Comparison of ENCODE assay signal across 8 cellular contexts in genomic region chr11:2400069-2400760, GRCh38. TPM values are rescaled to one million over a fixed set of nuclear protein-coding genes. Genes with fewer than 3 reads are reported as not detected.
A peak's percentile ranks its signal among the peaks of the same experiment; 100 is the strongest.
DNase-seq lines count a peak whose midpoint lies in the region; ATAC-seq, FAIRE-seq and TF ChIP-seq lines count a peak whose summit lies in the region.

TSS of gene TSSC4 (plus strand) at chr11:2400750. CDS start at chr11:2402634, 1,884 bp downstream.

- no peaks in the 10 kb centered on the region for H3K27me3 Mint-ChIP-seq in progenitor cell of endocrine pancreas

- H3K36me3 ChIP-seq in urinary bladder (ENCODE audit: insufficient read depth), result peaks cover 9% of the 10 kb centered on the region

- peak within 1 kb of the TSS; percentile 86 for H3K27ac Mint-ChIP-seq in progenitor cell of endocrine pancreas

- DNase-seq in GM12891 (ENCODE audit: insufficient read length, low spot score) (peak; percentile 100), NCI-H146 (lab: John Stamatoyannopoulos, UW) (peak; percentile 100), amniotic stem cell (lab: John Stamatoyannopoulos, UW) (peak; percentile 99), left cardiac atrium (peak; percentile 100), progenitor cell of endocrine pancreas (ENCODE audit: low spot score, unreplicated experiment) (peak; percentile 100)

- H3K4me3 Mint-ChIP-seq in progenitor cell of endocrine pancreas (ENCODE audit: low read depth), result peak within 1 kb of the TSS; percentile 85

- peaks cover 3% of the 10 kb centered on the region for H3K36me3 Mint-ChIP-seq in progenitor cell of endocrine pancreas (ENCODE audit: insufficient read depth)

- H3K9me3 Mint-ChIP-seq in progenitor cell of endocrine pancreas (ENCODE audit: low read depth), result no peaks in the 10 kb centered on the region

- peak; percentile 99 for TF ChIP-seq CTCF in progenitor cell of endocrine pancreas (IDR thresholded peaks at IDR 0.05; ENCODE audit: unreplicated experiment)

- H3K27ac ChIP-seq in urinary bladder (ENCODE audit: low read depth), result peak within 1 kb of the TSS; percentile 98

- peaks cover 4% of the 10 kb centered on the region for H3K4me1 ChIP-seq in urinary bladder (ENCODE audit: insufficient read depth)

- intact Hi-C loops in T-helper 1 cell treated with Interleukin-12 subunit alpha and Interleukin-12 subunit beta and Interleukin-4 antibody, amounts not matched to agents 30 ng/mL and 1 ng/mL, for 36 hours (cut with micrococcal nuclease), result loop anchor here (1.0 to 5.0 kb wide), 17 partner anchors 19 to 1893 kb away; partner anchors contain the start of genes CD81, CDKN1C, CTSD and LSP1
- intact Hi-C loops in left cardiac atrium (cut with DNase I), result no loop called here

- peaks cover 4% of the 10 kb centered on the region for H3K4me1 Mint-ChIP-seq in progenitor cell of endocrine pancreas (ENCODE audit: low read depth)

- under 1% methylated on average over 65 of the region's 65 CpGs for WGBS in urinary bladder

- FAIRE-seq in GM12891 (lab: Jason Lieb, UNC), result peak; percentile 100

- H3K4me3 ChIP-seq in urinary bladder (ENCODE audit: low read depth, low read length), result peak within 1 kb of the TSS; percentile 72

- ATAC-seq in HG02852 (IDR thresholded peaks at IDR 0.05; ENCODE audit: unreplicated experiment) (peak; percentile 80), left cardiac atrium (peak; percentile 91)

- TF ChIP-seq POLR2A in GM12891 (IDR thresholded peaks at IDR 0.05; ENCODE audit: low read depth, low read length), result peak; percentile 87

TF ChIP-seq in GM12891, 5 proteins besides CTCF, POLR2A, EP300 and RAD21:
- TF ChIP-seq TAF1 (IDR thresholded peaks at IDR 0.05; ENCODE audit: low read depth, low read length) (peak; percentile 85), POLR2AphosphoS5 (IDR thresholded peaks at IDR 0.05; ENCODE audit: low read depth, low read length) (peak; percentile 89; the same call in 1 of the 2 replicates), SPI1 (IDR thresholded peaks at IDR 0.05; ENCODE audit: low read depth, low read length) (peak; percentile 66), POU2F2 (IDR thresholded peaks at IDR 0.05; ENCODE audit: low read depth, low read length) (peak; percentile 83; the same call in 1 of the 2 replicates), PAX5 (IDR thresholded peaks at IDR 0.05; ENCODE audit: insufficient read depth, low read length, severe bottlenecking) (no peak)

RNA-seq across cellular contexts. Expression of gene TSSC4, which starts in this region (rescaled TPM):
- polyA plus RNA-seq in GM12891 (2012; ENCODE audit: low read depth, missing spikeins), result 28.8 TPM
- total RNA-seq in T-helper 1 cell treated with Interleukin-12 subunit alpha and Interleukin-12 subunit beta and Interleukin-4 antibody, amounts not matched to agents 30 ng/mL and 1 ng/mL, for 36 hours, result 51.6 and 55.3 TPM in 2 replicates
- 10 to 100 TPM; 34.9 to 45.7 TPM for total RNA-seq in left cardiac atrium
- total RNA-seq in progenitor cell of endocrine pancreas, result 50.2 and 54.5 TPM in 2 replicates
- 16.6 TPM for total RNA-seq in urinary bladder
- 61.7 TPM for polyA plus RNA-seq in urinary bladder

Comparison
In these comparisons a context has a peak if more than half of its experiments do, and no peak if none do; other contexts are left out.
1. Peak in every context shown above with its lines: DNase-seq, ATAC-seq, H3K4me3 ChIP-seq and H3K27ac ChIP-seq.